ENCODE assay signal across 15 cellular contexts in the genomic region with DNA sequence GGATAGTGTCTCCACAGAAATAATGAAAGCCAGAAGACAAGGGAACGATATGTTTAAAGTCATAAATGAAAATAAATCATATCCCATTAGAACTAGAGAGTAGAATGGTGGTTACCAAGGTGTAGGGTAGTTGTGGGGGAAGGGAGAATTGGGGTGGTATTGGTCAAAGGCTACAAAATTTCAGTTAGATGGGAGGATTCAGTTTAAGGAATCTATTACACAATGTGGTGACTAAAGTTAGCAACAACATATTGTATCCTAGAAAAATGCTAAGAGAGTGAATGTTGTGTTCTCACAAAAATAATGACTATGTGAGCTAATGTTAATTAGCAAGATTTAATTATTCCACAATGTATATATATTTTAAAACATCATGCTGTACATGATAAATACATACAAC. TPM values are rescaled to one million over a fixed set of nuclear protein-coding genes. Genes with fewer than 3 reads are reported as not detected.
DNase-seq lines count a peak whose midpoint lies in the region; ATAC-seq and TF ChIP-seq lines count a peak whose summit lies in the region.
"Had no signal": no experiment of that assay in that cellular context is flagged by ENCODE, and none has a peak within 500 bp of the region (broad histone marks: within the 10 kb centered on the region; RNA-seq: fewer than 3 reads in every experiment).

No MANE protein-coding gene starts in this region.

- no peak overlapping the region for H3K4me3 ChIP-seq in NB4 (ENCODE audit: low read depth, low read length)
- no peak overlapping the region for H3K4me3 ChIP-seq in SJCRH30
- H3K4me3 ChIP-seq: BLaER1 treated with 17β-estradiol and CSF1 and Interleukin-3, amounts not matched to agents 10 nM and 100 nM; GM12878; GM23338 had no signal

- H3K27me3 ChIP-seq in SJCRH30, result no peaks in the 10 kb centered on the region
- H3K27me3 ChIP-seq: BLaER1 treated with 17β-estradiol and CSF1 and Interleukin-3, amounts not matched to agents 10 nM and 100 nM had no signal

- no peaks in the 10 kb centered on the region for H3K36me3 ChIP-seq in SJCRH30
- H3K36me3 ChIP-seq: BLaER1 treated with 17β-estradiol and CSF1 and Interleukin-3, amounts not matched to agents 10 nM and 100 nM had no signal

- TF ChIP-seq CTCF in NB4 (IDR thresholded peaks at IDR 0.05; ENCODE audit: low read depth, low read length), result no peak

- TF ChIP-seq POLR2A in NB4 (IDR thresholded peaks at IDR 0.05; ENCODE audit: extremely low read depth, insufficient read length), result no peak

- ATAC-seq in HG03196 (IDR thresholded peaks at IDR 0.05; ENCODE audit: unreplicated experiment), result no peak
- ATAC-seq: GM12878, GM23338 had no signal

- H3K9me3 ChIP-seq in SJCRH30 (replicated peaks), result no peaks in the 10 kb centered on the region
- H3K9me3 ChIP-seq: BLaER1 treated with 17β-estradiol and CSF1 and Interleukin-3, amounts not matched to agents 10 nM and 100 nM had no signal

- DNase-seq in NOMO-1 (lab: John Stamatoyannopoulos, UW; ENCODE audit: unreplicated experiment in 2 of 2) (peak; percentile 40 to 42), NOMO-1 treated with dmso at 0.1 percent for 144 hours (lab: John Stamatoyannopoulos, UW; ENCODE audit: unreplicated experiment) (no peak), NB4 (ENCODE audit: low read depth) (peak; percentile 69), fibroblast of peridontal ligament (ENCODE audit: extremely low read depth) (peak; percentile 11), SW480 (ENCODE audit: low spot score) (no peak), SJCRH30 (no peak)
- no peak for DNase-seq in stimulated activated CD4-positive, alpha-beta T cell treated with anti-CD3 and anti-CD28 coated beads, Interleukin-1b, Interleukin-23, amount 100 ng/mL, for 48 hours
- DNase-seq: CD4-positive, CD25-positive, alpha-beta regulatory T cell; DMS79; H7 had no signal

- no peak overlapping the region for H3K27ac ChIP-seq in SJCRH30
- H3K27ac ChIP-seq: 22Rv1; BLaER1 treated with 17β-estradiol and CSF1 and Interleukin-3, amounts not matched to agents 10 nM and 100 nM had no signal

- H3K4me1 ChIP-seq in SJCRH30, result no peaks in the 10 kb centered on the region
- H3K4me1 ChIP-seq: BLaER1 treated with 17β-estradiol and CSF1 and Interleukin-3, amounts not matched to agents 10 nM and 100 nM had no signal

RNA-seq across cellular contexts. Expression of a gene that starts 27.8 kb away (rescaled TPM):
- 99.9 and 100.0 TPM in 2 replicates for total RNA-seq in SJCRH30 (2014; rRNA removed; shearing (Covaris generic))

Comparison
In these comparisons a context has a peak if more than half of its experiments do, and no peak if none do; other contexts are left out.
1. DNase-seq: peak in NOMO-1 (2 of 2), NB4 (single experiment) and fibroblast of peridontal ligament (single experiment); none in NOMO-1 treated with dmso at 0.1 percent for 144 hours (single experiment), SW480 (single experiment), SJCRH30 (0 of 2) and stimulated activated CD4-positive, alpha-beta T cell treated with anti-CD3 and anti-CD28 coated beads, Interleukin-1b, Interleukin-23, amount 100 ng/mL, for 48 hours (single experiment).